Comparison of ENCODE assay signal across 9 cellular contexts in genomic region chr15:32641517-32642059, GRCh38. TPM values are rescaled to one million over a fixed set of nuclear protein-coding genes. Genes with fewer than 3 reads are reported as not detected.
A peak's percentile ranks its signal among the peaks of the same experiment; 100 is the strongest.
DNase-seq lines count a peak whose midpoint lies in the region; ATAC-seq and TF ChIP-seq lines count a peak whose summit lies in the region.
"Had no signal": no experiment of that assay in that cellular context is flagged by ENCODE, and none has a peak within 500 bp of the region (broad histone marks: within the 10 kb centered on the region; RNA-seq: fewer than 3 reads in every experiment).

Gene SCG5 (plus strand): TSS chr15:32641710. CDS start chr15:32643593, 1,883 bp downstream.

- no peak within 1 kb of the TSS for H3K27ac ChIP-seq in body of pancreas
- H3K27ac ChIP-seq: uterus had no signal

- 32 to 43% methylated on average over 22 of the region's 22 CpGs for WGBS in body of pancreas, 2 donors

- H3K27me3 Mint-ChIP-seq in stimulated activated naive CD8-positive, alpha-beta T cell treated with anti-CD3 and anti-CD28 coated beads, Interleukin-15, amount 100 ng/mL, for 72 hours, result peaks cover 11% of the 10 kb centered on the region

- no peak for ATAC-seq in stimulated activated naive CD8-positive, alpha-beta T cell treated with anti-CD3 and anti-CD28 coated beads, Interleukin-15, Interleukin-2, amounts not matched to agents 100 U/mL and 50 U/mL, for 24 hours
- no peak for ATAC-seq in stimulated activated naive CD8-positive, alpha-beta T cell treated with anti-CD3 and anti-CD28 coated beads, Interleukin-15, amount 100 ng/mL, for 72 hours
- ATAC-seq in body of pancreas (peak; percentile 40), GM21723 (IDR thresholded peaks at IDR 0.05; ENCODE audit: unreplicated experiment) (no peak)

- peak within 1 kb of the TSS in 1 of 2 donors; percentile 71 for H3K27ac Mint-ChIP-seq in stimulated activated naive CD8-positive, alpha-beta T cell treated with anti-CD3 and anti-CD28 coated beads, Interleukin-15, amount 100 ng/mL, for 72 hours

- H3K4me1 Mint-ChIP-seq in stimulated activated naive CD8-positive, alpha-beta T cell treated with anti-CD3 and anti-CD28 coated beads, Interleukin-15, amount 100 ng/mL, for 72 hours, result peaks cover 6% of the 10 kb centered on the region

- no peaks in the 10 kb centered on the region for H3K36me3 ChIP-seq in body of pancreas (replicated peaks in 1 of 2; ENCODE audit: insufficient read depth in 1 of 2, low read depth in 2 of 2)
- H3K36me3 ChIP-seq: uterus had no signal

- intact Hi-C loops in body of pancreas (cut with DNase I), result loop anchor here (10.0 kb wide), 1 partner anchor 63 kb away; no protein-coding TSS in a partner anchor

- H3K4me1 ChIP-seq in body of pancreas, result peaks cover 9% of the 10 kb centered on the region
- H3K4me1 ChIP-seq: uterus had no signal

- TF ChIP-seq CTCF in body of pancreas (IDR thresholded peaks at IDR 0.05), result no peak

- no peaks in the 10 kb centered on the region for H3K9me3 ChIP-seq in body of pancreas
- H3K9me3 ChIP-seq: uterus had no signal

- no peaks in the 10 kb centered on the region for H3K27me3 ChIP-seq in body of pancreas
- H3K27me3 ChIP-seq: uterus had no signal

- no peak within 1 kb of the TSS for H3K4me3 ChIP-seq in body of pancreas

- no peaks in the 10 kb centered on the region for H3K9me3 Mint-ChIP-seq in stimulated activated naive CD8-positive, alpha-beta T cell treated with anti-CD3 and anti-CD28 coated beads, Interleukin-15, amount 100 ng/mL, for 72 hours

- no peak within 1 kb of the TSS for H3K4me3 Mint-ChIP-seq in stimulated activated naive CD8-positive, alpha-beta T cell treated with anti-CD3 and anti-CD28 coated beads, Interleukin-15, amount 100 ng/mL, for 72 hours

- peak in 2 of 3 donors; percentile 28 to 58 for TF ChIP-seq POLR2A in body of pancreas (IDR thresholded peaks at IDR 0.05)

- peak; percentile 8 for DNase-seq in stimulated activated naive CD8-positive, alpha-beta T cell treated with anti-CD3 and anti-CD28 coated beads, Interleukin-15, Interleukin-2, amounts not matched to agents 100 U/mL and 50 U/mL, for 24 hours
- no peak for DNase-seq in stimulated activated naive CD8-positive, alpha-beta T cell treated with anti-CD3 and anti-CD28 coated beads, Interleukin-15, amount 100 ng/mL, for 72 hours
- DNase-seq in body of pancreas (peak in 3 of 4 donors; percentile 54 to 62 (median 57)), kidney tubule cell (ENCODE audit: low spot score) (peak; percentile 25), NCI-H146 treated with DMSO at 0.1 percent for 48 hours (lab: John Stamatoyannopoulos, UW; ENCODE audit: unreplicated experiment) (no peak)
- DNase-seq in stimulated activated CD8-positive, alpha-beta memory T cell treated with anti-CD3 and anti-CD28 coated beads, Interleukin-4, amount 100 ng/mL, for 48 hours, result no peak
- no peak for DNase-seq in activated CD8-positive, alpha-beta memory T cell treated with anti-CD3 and anti-CD28 coated beads, Interleukin-2, amount 50 U/mL, for 4 hours

RNA-seq across cellular contexts. Expression of gene SCG5, which starts in this region (rescaled TPM):
- total RNA-seq in body of pancreas, result 10 to 100 TPM; 49.4 to 50.1 TPM

Comparison
In these comparisons a context has a peak if more than half of its experiments do, and no peak if none do; other contexts are left out.
1. DNase-seq: peak in stimulated activated naive CD8-positive, alpha-beta T cell treated with anti-CD3 and anti-CD28 coated beads, Interleukin-15, Interleukin-2, amounts not matched to agents 100 U/mL and 50 U/mL, for 24 hours (single experiment), body of pancreas (3 of 4) and kidney tubule cell (single experiment); none in stimulated activated naive CD8-positive, alpha-beta T cell treated with anti-CD3 and anti-CD28 coated beads, Interleukin-15, amount 100 ng/mL, for 72 hours (0 of 2), stimulated activated CD8-positive, alpha-beta memory T cell treated with anti-CD3 and anti-CD28 coated beads, Interleukin-4, amount 100 ng/mL, for 48 hours (single experiment), activated CD8-positive, alpha-beta memory T cell treated with anti-CD3 and anti-CD28 coated beads, Interleukin-2, amount 50 U/mL, for 4 hours (single experiment) and NCI-H146 treated with DMSO at 0.1 percent for 48 hours (single experiment).